In genomic region chr1:39850606-39851216, GRCh38 we compare ENCODE assay signal across 20 cellular contexts. TPM values are rescaled to one million over a fixed set of nuclear protein-coding genes. Genes with fewer than 3 reads are reported as not detected.
A peak's percentile ranks its signal among the peaks of the same experiment; 100 is the strongest.
DNase-seq lines count a peak whose midpoint lies in the region; ATAC-seq and TF ChIP-seq lines count a peak whose summit lies in the region.
"Had no signal": no experiment of that assay in that cellular context is flagged by ENCODE, and none has a peak within 500 bp of the region (broad histone marks: within the 10 kb centered on the region; RNA-seq: fewer than 3 reads in every experiment).

No MANE protein-coding gene starts in this region.

- H3K4me1 ChIP-seq in esophagus squamous epithelium, result peaks cover 22 to 67% (median 31%) of the 10 kb centered on the region in 3 donors
- H3K4me1 ChIP-seq in thyroid gland, result peaks cover 47 to 70% of the 10 kb centered on the region in 2 donors

- ATAC-seq in activated naive CD8-positive, alpha-beta T cell treated with anti-CD3 and anti-CD28 coated beads, Interleukin-2, amount 50 U/mL, for 24 hours, result no peak
- ATAC-seq in T-cell (replicated peaks in 1 of 4) (no peak), GM21786 (IDR thresholded peaks at IDR 0.05; ENCODE audit: unreplicated experiment) (no peak)
- ATAC-seq: mucosa of descending colon had no signal

- CTCF ChIA-PET in T-cell (lab: Charles Lee), result interaction anchor here (0.6 to 1.4 kb wide), 5 partner anchors 10 to 566 kb away, joined by 4 to 6 read pairs (median 4); no protein-coding TSS in a partner anchor

- peaks cover 38% of the 10 kb centered on the region for H3K36me3 Mint-ChIP-seq in activated naive CD8-positive, alpha-beta T cell treated with anti-CD3 and anti-CD28 coated beads for 36 hours
- H3K36me3 Mint-ChIP-seq in activated naive CD8-positive, alpha-beta T cell treated with anti-CD3 and anti-CD28 coated beads, Interleukin-2, amount 50 U/mL, for 24 hours (ENCODE audit: low read depth), result peaks cover 48% of the 10 kb centered on the region
- peaks cover 28% of the 10 kb centered on the region for H3K36me3 Mint-ChIP-seq in T-cell
- peaks cover 28% of the 10 kb centered on the region for H3K36me3 Mint-ChIP-seq in activated T-helper 1 cell treated with anti-CD3 and anti-CD28 coated beads, Interleukin-12 subunit alpha, Interleukin-12 subunit beta, Interleukin-2, Interleukin-4 antibody, amounts not matched to agents 30 ng/mL and 10 ng/mL and 1 ng/mL, durations not matched to agents 14 hours and 24 hours and 36 hours (ENCODE audit: low read depth)

- peak overlapping the region; percentile 2 for H3K27ac Mint-ChIP-seq in activated naive CD8-positive, alpha-beta T cell treated with anti-CD3 and anti-CD28 coated beads for 36 hours
- H3K27ac Mint-ChIP-seq in activated naive CD8-positive, alpha-beta T cell treated with anti-CD3 and anti-CD28 coated beads, Interleukin-2, amount 50 U/mL, for 24 hours, result no peak overlapping the region
- H3K27ac Mint-ChIP-seq in T-cell, result peak overlapping the region; percentile 53 to 69
- H3K27ac Mint-ChIP-seq in activated T-helper 1 cell treated with anti-CD3 and anti-CD28 coated beads, Interleukin-12 subunit alpha, Interleukin-12 subunit beta, Interleukin-2, Interleukin-4 antibody, amounts not matched to agents 30 ng/mL and 10 ng/mL and 1 ng/mL, durations not matched to agents 14 hours and 24 hours and 36 hours, result no peak overlapping the region
- H3K27ac Mint-ChIP-seq: H9 had no signal

- H3K4me1 Mint-ChIP-seq in activated naive CD8-positive, alpha-beta T cell treated with anti-CD3 and anti-CD28 coated beads for 36 hours, result peaks cover 35% of the 10 kb centered on the region
- peaks cover 20% of the 10 kb centered on the region for H3K4me1 Mint-ChIP-seq in activated naive CD8-positive, alpha-beta T cell treated with anti-CD3 and anti-CD28 coated beads, Interleukin-2, amount 50 U/mL, for 24 hours
- peaks cover 6 to 21% (median 16%) of the 10 kb centered on the region in 3 donors for H3K4me1 Mint-ChIP-seq in T-cell
- H3K4me1 Mint-ChIP-seq in activated T-helper 1 cell treated with anti-CD3 and anti-CD28 coated beads, Interleukin-12 subunit alpha, Interleukin-12 subunit beta, Interleukin-2, Interleukin-4 antibody, amounts not matched to agents 30 ng/mL and 10 ng/mL and 1 ng/mL, durations not matched to agents 14 hours and 24 hours and 36 hours (ENCODE audit: low read depth), result peaks cover 22% of the 10 kb centered on the region
- H3K4me1 Mint-ChIP-seq: H9 had no signal

- TF ChIP-seq POLR2A in esophagus squamous epithelium (IDR thresholded peaks at IDR 0.05), result no peak
- no peak for TF ChIP-seq POLR2A in thyroid gland (IDR thresholded peaks at IDR 0.05)

- no peak overlapping the region for H3K4me3 Mint-ChIP-seq in activated naive CD8-positive, alpha-beta T cell treated with anti-CD3 and anti-CD28 coated beads for 36 hours
- H3K4me3 Mint-ChIP-seq in activated naive CD8-positive, alpha-beta T cell treated with anti-CD3 and anti-CD28 coated beads, Interleukin-2, amount 50 U/mL, for 24 hours, result no peak overlapping the region
- no peak overlapping the region for H3K4me3 Mint-ChIP-seq in T-cell
- H3K4me3 Mint-ChIP-seq in activated T-helper 1 cell treated with anti-CD3 and anti-CD28 coated beads, Interleukin-12 subunit alpha, Interleukin-12 subunit beta, Interleukin-2, Interleukin-4 antibody, amounts not matched to agents 30 ng/mL and 10 ng/mL and 1 ng/mL, durations not matched to agents 14 hours and 24 hours and 36 hours, result no peak overlapping the region
- H3K4me3 Mint-ChIP-seq: H9 had no signal

- H3K4me3 ChIP-seq in esophagus squamous epithelium, result no peak overlapping the region
- no peak overlapping the region for H3K4me3 ChIP-seq in thyroid gland (replicated peaks in 1 of 3)
- H3K4me3 ChIP-seq: left ventricle myocardium inferior, mucosa of descending colon had no signal

- H3K9me3 ChIP-seq in esophagus squamous epithelium (no peaks in the 10 kb centered on the region), thyroid gland (no peaks in the 10 kb centered on the region)
- H3K9me3 ChIP-seq: left ventricle myocardium inferior, mucosa of descending colon had no signal

- no peak for DNase-seq in activated naive CD8-positive, alpha-beta T cell treated with anti-CD3 and anti-CD28 coated beads for 36 hours
- no peak for DNase-seq in activated naive CD8-positive, alpha-beta T cell treated with anti-CD3 and anti-CD28 coated beads, Interleukin-2, amount 50 U/mL, for 24 hours
- DNase-seq in T-cell (no peak), esophagus squamous epithelium (lab: John Stamatoyannopoulos, UW) (no peak), thyroid gland (peak in 1 of 2 donors; percentile 38), NCI-H345 (lab: John Stamatoyannopoulos, UW) (no peak)
- DNase-seq in activated T-helper 1 cell treated with anti-CD3 and anti-CD28 coated beads, Interleukin-12 subunit alpha, Interleukin-12 subunit beta, Interleukin-2, Interleukin-4 antibody, amounts not matched to agents 30 ng/mL and 10 ng/mL and 1 ng/mL, durations not matched to agents 14 hours and 24 hours and 36 hours (ENCODE audit: low spot score), result no peak
- DNase-seq: activated gamma-delta T cell; caudate nucleus; glutamatergic neuron; H9; left ventricle myocardium inferior; mucosa of descending colon; NCI-H1930; NCI-H526 treated with DMSO at 0.1 percent for 48 hours; SHP77 treated with DMSO at 0.1 percent for 48 hours; stimulated activated CD4-positive, alpha-beta T cell treated with anti-CD3 and anti-CD28 coated beads, Interleukin-12 subunit alpha, Interleukin-12 subunit beta, amount 100 ng/mL, for 4 hours; stimulated activated CD8-positive, alpha-beta memory T cell treated with anti-CD3 and anti-CD28 coated beads, Interleukin-4, amount 100 ng/mL, for 48 hours; T-helper 2 cell had no signal

- WGBS in esophagus squamous epithelium, 2 donors, result 39% methylated on average over 3 of the region's 3 CpGs
- WGBS in thyroid gland, 2 donors, result 83 to 87% methylated on average over 3 of the region's 3 CpGs

- TF ChIP-seq CTCF in esophagus squamous epithelium (IDR thresholded peaks at IDR 0.05) (no peak), thyroid gland (IDR thresholded peaks at IDR 0.05) (no peak)

- H3K27ac ChIP-seq in esophagus squamous epithelium (peak overlapping the region; percentile 26 to 83 (median 75)), thyroid gland (peak overlapping the region; percentile 54 to 80 (median 65))
- H3K27ac ChIP-seq: left ventricle myocardium inferior had no signal

- intact Hi-C loops in esophagus squamous epithelium (cut with DNase I), result no loop called here
- intact Hi-C loops in thyroid gland (cut with DNase I), result no loop called here
- intact Hi-C loops in activated T-helper 1 cell treated with anti-CD3 and anti-CD28 coated beads, Interleukin-12 subunit alpha, Interleukin-12 subunit beta, Interleukin-2, Interleukin-4 antibody, amounts not matched to agents 30 ng/mL and 10 ng/mL and 1 ng/mL, durations not matched to agents 14 hours and 24 hours and 36 hours (cut with micrococcal nuclease), result no loop called here

- H3K27me3 ChIP-seq in esophagus squamous epithelium (no peaks in the 10 kb centered on the region), thyroid gland (no peaks in the 10 kb centered on the region)

- H3K27me3 Mint-ChIP-seq in activated naive CD8-positive, alpha-beta T cell treated with anti-CD3 and anti-CD28 coated beads for 36 hours, result no peaks in the 10 kb centered on the region
- no peaks in the 10 kb centered on the region for H3K27me3 Mint-ChIP-seq in activated naive CD8-positive, alpha-beta T cell treated with anti-CD3 and anti-CD28 coated beads, Interleukin-2, amount 50 U/mL, for 24 hours
- H3K27me3 Mint-ChIP-seq in T-cell, result no peaks in the 10 kb centered on the region
- no peaks in the 10 kb centered on the region for H3K27me3 Mint-ChIP-seq in activated T-helper 1 cell treated with anti-CD3 and anti-CD28 coated beads, Interleukin-12 subunit alpha, Interleukin-12 subunit beta, Interleukin-2, Interleukin-4 antibody, amounts not matched to agents 30 ng/mL and 10 ng/mL and 1 ng/mL, durations not matched to agents 14 hours and 24 hours and 36 hours (ENCODE audit: insufficient read depth)

- H3K36me3 ChIP-seq in esophagus squamous epithelium (peaks cover 0 to 64% (median 2%) of the 10 kb centered on the region in 3 donors), thyroid gland (peaks cover 0 to 6% of the 10 kb centered on the region in 2 donors)

- POLR2A ChIA-PET in T-cell (lab: Charles Lee), result no interaction called here

- H3K9me3 Mint-ChIP-seq in activated naive CD8-positive, alpha-beta T cell treated with anti-CD3 and anti-CD28 coated beads for 36 hours, result no peaks in the 10 kb centered on the region
- H3K9me3 Mint-ChIP-seq in activated naive CD8-positive, alpha-beta T cell treated with anti-CD3 and anti-CD28 coated beads, Interleukin-2, amount 50 U/mL, for 24 hours, result no peaks in the 10 kb centered on the region
- no peaks in the 10 kb centered on the region for H3K9me3 Mint-ChIP-seq in T-cell
- H3K9me3 Mint-ChIP-seq in activated T-helper 1 cell treated with anti-CD3 and anti-CD28 coated beads, Interleukin-12 subunit alpha, Interleukin-12 subunit beta, Interleukin-2, Interleukin-4 antibody, amounts not matched to agents 30 ng/mL and 10 ng/mL and 1 ng/mL, durations not matched to agents 14 hours and 24 hours and 36 hours, result no peaks in the 10 kb centered on the region
- H3K9me3 Mint-ChIP-seq: H9 had no signal

RNA-seq across cellular contexts. Expression of gene TRIT1, which starts 32.6 kb away (rescaled TPM):
- 10 to 100 TPM; 42.3 to 44.0 TPM for total RNA-seq in activated naive CD8-positive, alpha-beta T cell treated with anti-CD3 and anti-CD28 coated beads for 36 hours
- total RNA-seq in T-cell, result 10 to 100 TPM; 12.2 to 17.4 (median 16.0) TPM
- 10 to 100 TPM; 13.2 to 20.8 (median 16.8) TPM for total RNA-seq in esophagus squamous epithelium
- 10 to 100 TPM; 22.6 to 35.2 (median 25.3) TPM for total RNA-seq in thyroid gland
- 22.7 and 23.7 TPM in 2 replicates for total RNA-seq in activated T-helper 1 cell treated with anti-CD3 and anti-CD28 coated beads, Interleukin-12 subunit alpha, Interleukin-12 subunit beta, Interleukin-2, Interleukin-4 antibody, amounts not matched to agents 30 ng/mL and 10 ng/mL and 1 ng/mL, durations not matched to agents 14 hours and 24 hours and 36 hours

RNA-seq across cellular contexts. Expression of gene MYCL, which starts 51.0 kb away (rescaled TPM):
- total RNA-seq in activated naive CD8-positive, alpha-beta T cell treated with anti-CD3 and anti-CD28 coated beads for 36 hours, result under 1 TPM; 0.08 to 0.20 TPM
- total RNA-seq in T-cell (under 1 TPM; 0.13 to 0.38 (median 0.22) TPM), esophagus squamous epithelium (10 to 100 TPM; 15.4 to 27.6 (median 24.8) TPM), thyroid gland (1 to 10 TPM; 1.4 to 3.9 (median 3.5) TPM)
- total RNA-seq in activated T-helper 1 cell treated with anti-CD3 and anti-CD28 coated beads, Interleukin-12 subunit alpha, Interleukin-12 subunit beta, Interleukin-2, Interleukin-4 antibody, amounts not matched to agents 30 ng/mL and 10 ng/mL and 1 ng/mL, durations not matched to agents 14 hours and 24 hours and 36 hours, result 0.56 and 0.62 TPM in 2 replicates

Comparison
In these comparisons a context has a peak if more than half of its experiments do, and no peak if none do; other contexts are left out.
1. H3K27ac Mint-ChIP-seq: peak in activated naive CD8-positive, alpha-beta T cell treated with anti-CD3 and anti-CD28 coated beads for 36 hours (single experiment) and T-cell (2 of 2); none in activated naive CD8-positive, alpha-beta T cell treated with anti-CD3 and anti-CD28 coated beads, Interleukin-2, amount 50 U/mL, for 24 hours (single experiment) and activated T-helper 1 cell treated with anti-CD3 and anti-CD28 coated beads, Interleukin-12 subunit alpha, Interleukin-12 subunit beta, Interleukin-2, Interleukin-4 antibody, amounts not matched to agents 30 ng/mL and 10 ng/mL and 1 ng/mL, durations not matched to agents 14 hours and 24 hours and 36 hours (single experiment).